8 cellular contexts compared by ENCODE assay signal in genomic region chr1:28736450-28737244, GRCh38. TPM values are rescaled to one million over a fixed set of nuclear protein-coding genes. Genes with fewer than 3 reads are reported as not detected.
DNase-seq lines count a peak whose midpoint lies in the region; ATAC-seq and TF ChIP-seq lines count a peak whose summit lies in the region.

Gene YTHDF2, plus strand, starts transcription at chr1:28736940. Its CDS starts 181 bp downstream, at chr1:28737121.

- peak within 1 kb of the TSS; percentile 99 for H3K27ac Mint-ChIP-seq in type B pancreatic cell

- H3K27me3 ChIP-seq in adipocyte (replicated peaks; ENCODE audit: control insufficient read depth, insufficient read depth, low read length), result no peaks in the 10 kb centered on the region

- H3K4me1 Mint-ChIP-seq in type B pancreatic cell (ENCODE audit: unreplicated experiment), result peaks cover 39% of the 10 kb centered on the region

- peak within 1 kb of the TSS; percentile 99 for H3K4me3 Mint-ChIP-seq in type B pancreatic cell

- peak; percentile 85 for TF ChIP-seq CTCF in GM12873 (IDR thresholded peaks at IDR 0.05; ENCODE audit: insufficient read depth, low read depth, low read length, missing control alignments)
- TF ChIP-seq CTCF in type B pancreatic cell (conservative IDR thresholded peaks at IDR 0.05), result peak; percentile 96

- peak; percentile 87 for ATAC-seq in HG02763 (IDR thresholded peaks at IDR 0.05; ENCODE audit: unreplicated experiment)

- peaks cover 29% of the 10 kb centered on the region for H3K4me1 ChIP-seq in adipocyte (ENCODE audit: control insufficient read depth, insufficient read depth, low read length)

- no peaks in the 10 kb centered on the region for H3K27me3 Mint-ChIP-seq in type B pancreatic cell

- H3K36me3 Mint-ChIP-seq in type B pancreatic cell, result peaks cover 18% of the 10 kb centered on the region

- no peaks in the 10 kb centered on the region for H3K9me3 ChIP-seq in adipocyte (ENCODE audit: control insufficient read depth, low read length)

- H3K4me3 ChIP-seq in adipocyte (ENCODE audit: low read length), result peak within 1 kb of the TSS; percentile 93

- peak; percentile 71 for DNase-seq in NCI-H1417 treated with DMSO at 0.1 percent for 48 hours (lab: John Stamatoyannopoulos, UW)
- peak; percentile 94 for DNase-seq in SW480 (ENCODE audit: low spot score)
- peak; percentile 99 for DNase-seq in adipocyte (ENCODE audit: low read depth)
- DNase-seq in cardiac septum (ENCODE audit: low spot score), result peak; percentile 98
- peak; percentile 94 for DNase-seq in pons (ENCODE audit: low spot score)
- peak; percentile 99 for DNase-seq in type B pancreatic cell (ENCODE audit: extremely low spot score, unreplicated experiment)

- peak within 1 kb of the TSS; percentile 100 for H3K9ac ChIP-seq in adipocyte (ENCODE audit: low read length)

- peaks cover 28% of the 10 kb centered on the region for H3K36me3 ChIP-seq in adipocyte (ENCODE audit: control insufficient read depth, insufficient read depth, low read length, severe bottlenecking)

- intact Hi-C loops in cardiac septum (cut with DNase I), result loop anchor here (1.0 to 5.0 kb wide), 4 partner anchors 68 to 446 kb away; partner anchors contain the start of genes GMEB1, RCC1 and SRSF4

- no peaks in the 10 kb centered on the region for H3K9me3 Mint-ChIP-seq in type B pancreatic cell

RNA-seq across cellular contexts. Expression of gene YTHDF2, which starts in this region (rescaled TPM):
- 44.4 TPM for total RNA-seq in cardiac septum
- 93.9 and 105 TPM in 2 replicates for total RNA-seq in type B pancreatic cell (ENCODE audit: low replicate concordance)

Comparison
In these comparisons a context has a peak if more than half of its experiments do, and no peak if none do; other contexts are left out.
1. Peak in every context shown above with its lines: DNase-seq, ATAC-seq and H3K4me3 ChIP-seq.